9 cellular contexts compared by ENCODE assay signal in the genomic region with DNA sequence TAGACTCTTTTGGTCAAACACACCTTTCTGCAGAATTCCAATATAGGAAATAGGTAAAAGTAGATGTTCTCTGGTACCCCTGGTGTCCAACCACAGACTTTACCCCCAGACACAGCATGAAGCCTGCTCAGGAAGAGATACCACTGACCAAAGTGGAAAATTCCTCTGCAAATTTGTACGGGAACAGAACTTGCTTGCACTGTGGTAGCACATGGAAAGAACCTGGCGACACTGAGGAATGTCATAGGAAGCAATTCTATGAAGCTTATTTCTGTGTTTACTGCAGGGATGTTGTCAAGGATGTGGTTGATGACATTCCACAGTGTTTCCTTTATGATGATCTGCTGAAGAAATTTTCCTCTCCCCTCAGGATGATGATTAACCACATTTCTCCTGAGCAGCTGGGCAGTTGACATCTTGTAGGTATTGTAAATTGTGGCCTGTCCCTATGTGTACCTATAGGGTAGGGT. TPM values are rescaled to one million over a fixed set of nuclear protein-coding genes. Genes with fewer than 3 reads are reported as not detected.
DNase-seq lines count a peak whose midpoint lies in the region; ATAC-seq and TF ChIP-seq lines count a peak whose summit lies in the region.
"Had no signal": no experiment of that assay in that cellular context is flagged by ENCODE, and none has a peak within 500 bp of the region (broad histone marks: within the 10 kb centered on the region; RNA-seq: fewer than 3 reads in every experiment).

No MANE protein-coding gene starts in this region.

- no peak overlapping the region for H4K8ac ChIP-seq in trophoblast cell (ENCODE audit: low read depth, low read length)

- no peak overlapping the region for H2AFZ ChIP-seq in trophoblast cell (ENCODE audit: insufficient read depth, low read length, poor library complexity)

- TF ChIP-seq CTCF in epithelial cell of esophagus (IDR thresholded peaks at IDR 0.05; ENCODE audit: insufficient read depth, low read depth, low read length, missing control alignments): no peak

- H3K23ac ChIP-seq in trophoblast cell (ENCODE audit: low read length): peak overlapping the region; percentile 80

- no CpG with 5 or more reads among the region's 2 CpGs for WGBS in trophoblast cell (ENCODE audit: extremely low coverage, insufficient coverage, insufficient read length)

- ATAC-seq in GM21528 (IDR thresholded peaks at IDR 0.05; ENCODE audit: low FRiP score, unreplicated experiment): peak; percentile 30

- no peak overlapping the region for H2BK12ac ChIP-seq in trophoblast cell (ENCODE audit: low read length)

- H3K27ac ChIP-seq in trophoblast cell (ENCODE audit: low read depth, low read length): no peak overlapping the region
- H3K27ac ChIP-seq in CD8-positive, alpha-beta memory T cell (ENCODE audit: low read depth, low read length): no peak overlapping the region
- H3K27ac ChIP-seq in substantia nigra (ENCODE audit: low read depth, low read length, poor library complexity, severe bottlenecking): no peak overlapping the region
- H3K27ac ChIP-seq: vagina had no signal

- H3K4me3 Mint-ChIP-seq in CD8-positive, alpha-beta memory T cell: no peak overlapping the region

- CTCF ChIA-PET in CD8-positive, alpha-beta memory T cell (lab: Charles Lee): no interaction called here

- H3K9me3 ChIP-seq in trophoblast cell (ENCODE audit: insufficient read depth, low read depth, low read length): no peaks in the 10 kb centered on the region
- H3K9me3 ChIP-seq in CD8-positive, alpha-beta memory T cell (ENCODE audit: low read length): no peaks in the 10 kb centered on the region
- H3K9me3 ChIP-seq: vagina had no signal

- H3K14ac ChIP-seq in trophoblast cell (ENCODE audit: low read length): no peak overlapping the region

- no peaks in the 10 kb centered on the region for H3K27me3 ChIP-seq in trophoblast cell (ENCODE audit: insufficient read depth, low read length)
- H3K27me3 ChIP-seq in CD8-positive, alpha-beta memory T cell (ENCODE audit: insufficient read depth, low read length, poor library complexity, severe bottlenecking): no peaks in the 10 kb centered on the region
- H3K27me3 ChIP-seq: vagina had no signal

- H4K12ac ChIP-seq in trophoblast cell (ENCODE audit: low read depth, low read length): no peak overlapping the region

- no peak overlapping the region for H3K18ac ChIP-seq in trophoblast cell (ENCODE audit: low read length)

- H3K27me3 Mint-ChIP-seq in CD8-positive, alpha-beta memory T cell: no peaks in the 10 kb centered on the region

- H3K9me3 Mint-ChIP-seq in CD8-positive, alpha-beta memory T cell: peaks cover 0 to 2% (median 0%) of the 10 kb centered on the region in 5 donors

- H3K36me3 ChIP-seq in trophoblast cell (ENCODE audit: control insufficient read depth in 1 of 2, insufficient read depth in 2 of 2, low read length in 2 of 2): no peaks in the 10 kb centered on the region
- H3K36me3 ChIP-seq in CD8-positive, alpha-beta memory T cell (ENCODE audit: insufficient read depth, low read length): no peaks in the 10 kb centered on the region
- H3K36me3 ChIP-seq: vagina had no signal

- H2BK5ac ChIP-seq in trophoblast cell (ENCODE audit: low read depth, low read length, poor library complexity): no peak overlapping the region

- H3K79me2 ChIP-seq in trophoblast cell (ENCODE audit: control insufficient read depth, insufficient read depth, low read length, poor library complexity): no peaks in the 10 kb centered on the region

- H3K27ac Mint-ChIP-seq in CD8-positive, alpha-beta memory T cell: no peak overlapping the region

- DNase-seq in M059J (ENCODE audit: low read depth) (peak; percentile 90), epithelial cell of esophagus (ENCODE audit: low read depth) (peak; percentile 71), trophoblast cell (no peak), NCI-H510A (lab: John Stamatoyannopoulos, UW) (no peak), HuH-7 (ENCODE audit: low spot score) (no peak), substantia nigra (lab: John Stamatoyannopoulos, UW) (no peak)
- no peak for DNase-seq in CD8-positive, alpha-beta memory T cell

- H3K4ac ChIP-seq in trophoblast cell (ENCODE audit: low read depth, low read length): no peak overlapping the region

- no peaks in the 10 kb centered on the region for H3K36me3 Mint-ChIP-seq in CD8-positive, alpha-beta memory T cell

- no peak overlapping the region for H2AK5ac ChIP-seq in trophoblast cell (ENCODE audit: low read length)

- H3K79me1 ChIP-seq in trophoblast cell (ENCODE audit: low read length): no peaks in the 10 kb centered on the region

- H3K4me2 ChIP-seq in trophoblast cell (ENCODE audit: low read length): no peak overlapping the region

- H2BK120ac ChIP-seq in trophoblast cell (ENCODE audit: insufficient read depth, low read length, poor library complexity): no peak overlapping the region

- peaks cover 0 to 6% of the 10 kb centered on the region in 2 experiments for H3K4me1 ChIP-seq in trophoblast cell (ENCODE audit: control insufficient read depth in 1 of 2, insufficient read depth in 2 of 2, low read length in 2 of 2)
- no peaks in the 10 kb centered on the region for H3K4me1 ChIP-seq in CD8-positive, alpha-beta memory T cell (ENCODE audit: insufficient read depth, low read length)
- H3K4me1 ChIP-seq: vagina had no signal

- no peak overlapping the region for H3K9ac ChIP-seq in trophoblast cell (ENCODE audit: low read length)

- H3K4me3 ChIP-seq in epithelial cell of esophagus (ENCODE audit: low read length) (no peak overlapping the region), trophoblast cell (ENCODE audit: low read depth, low read length) (no peak overlapping the region)
- H3K4me3 ChIP-seq in CD8-positive, alpha-beta memory T cell (ENCODE audit: low read length): no peak overlapping the region
- H3K4me3 ChIP-seq: vagina had no signal

- POLR2A ChIA-PET in CD8-positive, alpha-beta memory T cell (lab: Charles Lee): no interaction called here

- H4K91ac ChIP-seq in trophoblast cell (ENCODE audit: low read depth, low read length): no peak overlapping the region

- H3K4me1 Mint-ChIP-seq in CD8-positive, alpha-beta memory T cell: no peaks in the 10 kb centered on the region

RNA-seq across cellular contexts. Expression of a gene that starts 48.9 kb away (rescaled TPM):
- total RNA-seq in M059J (2014; rRNA removed; shearing (Covaris generic)): not detected in 2 replicates
- polyA plus RNA-seq in trophoblast cell (2013): 0.01 and 0.03 TPM in 2 replicates
- 1 to 10 TPM; 6.2 to 6.4 TPM for total RNA-seq in CD8-positive, alpha-beta memory T cell
- polyA plus RNA-seq in CD8-positive, alpha-beta memory T cell: 0.29 TPM
- total RNA-seq: vagina had no signal

Comparison
In these comparisons a context has a peak if more than half of its experiments do, and no peak if none do; other contexts are left out.
1. DNase-seq: peak in M059J (single experiment) and epithelial cell of esophagus (single experiment); none in trophoblast cell (0 of 2), CD8-positive, alpha-beta memory T cell (0 of 5), NCI-H510A (single experiment), HuH-7 (single experiment) and substantia nigra (0 of 49).